Comparison of ENCODE assay signal across 15 cellular contexts in genomic region chr19:31500540-31500830, GRCh38.
DNase-seq lines count a peak whose midpoint lies in the region; ATAC-seq and TF ChIP-seq lines count a peak whose summit lies in the region.
"Had no signal": no experiment of that assay in that cellular context is flagged by ENCODE, and none has a peak within 500 bp of the region (broad histone marks: within the 10 kb centered on the region; RNA-seq: fewer than 3 reads in every experiment).

No MANE protein-coding gene starts in this region.

- no peak overlapping the region for H3K9ac ChIP-seq in H9 (ENCODE audit: extremely low read depth, insufficient read length, low read length)
- H3K9ac ChIP-seq in mesenchymal stem cell (ENCODE audit: low read length) = no peak overlapping the region

- H3K14ac ChIP-seq in H9 (ENCODE audit: insufficient read depth, low read length) (no peak overlapping the region), mesenchymal stem cell (ENCODE audit: low read length in 2 of 2) (no peak overlapping the region)

- no peak overlapping the region for H2AK5ac ChIP-seq in H9 (ENCODE audit: insufficient read length, low read length)
- H2AK5ac ChIP-seq in mesenchymal stem cell (ENCODE audit: low read length, severe bottlenecking) = no peak overlapping the region

- TF ChIP-seq POLR2A in vagina (IDR thresholded peaks at IDR 0.05) = no peak

- peaks cover 6% of the 10 kb centered on the region in 2 experiments for H3K4me1 Mint-ChIP-seq in H9
- H3K4me1 Mint-ChIP-seq: CD14-positive monocyte had no signal

- H4K8ac ChIP-seq in H9 (replicated peaks; ENCODE audit: insufficient read length, low read depth, low read length) (no peak overlapping the region), mesenchymal stem cell (ENCODE audit: low read length) (peak overlapping the region; percentile 10)

- H2AFZ ChIP-seq in H9 (ENCODE audit: low read length) = no peak overlapping the region
- H2AFZ ChIP-seq in mesenchymal stem cell (ENCODE audit: low read depth, low read length) = no peak overlapping the region

- H3K18ac ChIP-seq in H9 (ENCODE audit: insufficient read length, low read depth, low read length) (no peak overlapping the region), mesenchymal stem cell (ENCODE audit: low read depth in 1 of 2, low read length in 2 of 2) (no peak overlapping the region)

- no peak overlapping the region for H2BK120ac ChIP-seq in H9 (ENCODE audit: low read depth, low read length, poor library complexity, severe bottlenecking)
- H2BK120ac ChIP-seq in mesenchymal stem cell (ENCODE audit: low read depth, low read length) = no peak overlapping the region

- no peaks in the 10 kb centered on the region for H3K79me2 ChIP-seq in H9 (ENCODE audit: insufficient read depth, low read length)

- no peak overlapping the region for H3K4me2 ChIP-seq in H9 (ENCODE audit: insufficient read depth, insufficient read length, low read length)
- H3K4me2 ChIP-seq in mesenchymal stem cell (ENCODE audit: low read length, poor library complexity, severe bottlenecking) = no peak overlapping the region
- H3K4me2 ChIP-seq: A549 had no signal

- H3K4me1 ChIP-seq in H9 (ENCODE audit: insufficient read depth, low read length) (no peaks in the 10 kb centered on the region), SJCRH30 (peaks cover 14% of the 10 kb centered on the region), mesenchymal stem cell (ENCODE audit: control insufficient read depth, insufficient read depth, low read depth, low read length) (no peaks in the 10 kb centered on the region), vagina (no peaks in the 10 kb centered on the region)
- H3K4me1 ChIP-seq: A549, BE2C, Caco-2 had no signal

- no peaks in the 10 kb centered on the region for H3K23me2 ChIP-seq in H9 (ENCODE audit: insufficient read length, low read depth, low read length, poor library complexity, severe bottlenecking)

- no peaks in the 10 kb centered on the region; the same call in none of the 2 replicates for H3K27me3 Mint-ChIP-seq in H9 (ENCODE audit: low read depth)

- H3K4ac ChIP-seq in H9 (ENCODE audit: low read depth, low read length) (no peak overlapping the region), mesenchymal stem cell (ENCODE audit: low read depth in 1 of 2, low read length in 2 of 2) (no peak overlapping the region)

- H3K4me3 ChIP-seq in SJCRH30 (no peak overlapping the region), mesenchymal stem cell (ENCODE audit: insufficient read depth in 1 of 2, low read depth in 1 of 2, low read length in 2 of 2) (no peak overlapping the region), vagina (no peak overlapping the region)
- H3K4me3 ChIP-seq: A549 had no signal

- H3K4me3 Mint-ChIP-seq in H9 = no peak overlapping the region
- H3K4me3 Mint-ChIP-seq: CD14-positive monocyte; CD8-positive, alpha-beta T cell had no signal

- no peak overlapping the region for H3K27ac ChIP-seq in H9 (ENCODE audit: insufficient read length, low read depth, low read length)
- peak overlapping the region; percentile 50 for H3K27ac ChIP-seq in SJCRH30
- H3K27ac ChIP-seq in mesenchymal stem cell (ENCODE audit: low read length, poor library complexity, severe bottlenecking) = no peak overlapping the region
- H3K27ac ChIP-seq in vagina = no peak overlapping the region
- H3K27ac ChIP-seq in caudate nucleus (ENCODE audit: low read depth, low read length) = no peak overlapping the region
- H3K27ac ChIP-seq: A549, HL-60 had no signal

- H4K20me1 ChIP-seq in H9 (ENCODE audit: control insufficient read depth, insufficient read depth, insufficient read length) = no peaks in the 10 kb centered on the region

- WGBS in H9 (ENCODE audit: extremely low coverage, insufficient read length, low lambda C conversion rate) = no CpG with 5 or more reads among the region's 3 CpGs
- WGBS in mesenchymal stem cell = 96% methylated on average over 3 of the region's 3 CpGs

- H3K9me3 ChIP-seq in H9 (ENCODE audit: control insufficient read depth, low read depth, low read length) (no peaks in the 10 kb centered on the region), SJCRH30 (replicated peaks) (no peaks in the 10 kb centered on the region; the same call in 1 of the 2 replicates), mesenchymal stem cell (ENCODE audit: control insufficient read depth, low read length) (no peaks in the 10 kb centered on the region), vagina (no peaks in the 10 kb centered on the region)
- H3K9me3 ChIP-seq: BE2C, Caco-2 had no signal

- H4K91ac ChIP-seq in H9 (ENCODE audit: insufficient read length, low read depth, low read length) (no peak overlapping the region), mesenchymal stem cell (ENCODE audit: low read length) (peak overlapping the region; percentile 31)

- no peak overlapping the region for H3K56ac ChIP-seq in H9 (ENCODE audit: insufficient read length, low read depth, low read length)

- no peak for ATAC-seq in GM18861 (IDR thresholded peaks at IDR 0.05; ENCODE audit: unreplicated experiment)
- ATAC-seq: A549; CD8-positive, alpha-beta T cell had no signal

- intact Hi-C loops in vagina (cut with DNase I) = no loop called here

- H4K5ac ChIP-seq in H9 (ENCODE audit: insufficient read length, low read depth, low read length) = no peak overlapping the region

- no peaks in the 10 kb centered on the region; a peak in 1 of 5 replicates for H3K9me3 Mint-ChIP-seq in H9
- H3K9me3 Mint-ChIP-seq: CD8-positive, alpha-beta T cell had no signal

- H2BK20ac ChIP-seq in H9 (ENCODE audit: low read depth, low read length, poor library complexity, severe bottlenecking) = no peak overlapping the region

- H3K36me3 ChIP-seq in SJCRH30 (no peaks in the 10 kb centered on the region), mesenchymal stem cell (ENCODE audit: control insufficient read depth in 1 of 2, insufficient read depth in 2 of 2, low read depth in 1 of 2, low read length in 2 of 2) (no peaks in the 10 kb centered on the region), vagina (no peaks in the 10 kb centered on the region)
- H3K36me3 ChIP-seq: BE2C had no signal

- no peak overlapping the region for H2BK12ac ChIP-seq in H9 (ENCODE audit: insufficient read length, low read depth, low read length)
- no peak overlapping the region for H2BK12ac ChIP-seq in mesenchymal stem cell (ENCODE audit: low read length in 2 of 2)

- H2BK5ac ChIP-seq in H9 (ENCODE audit: insufficient read length, low read length) = no peak overlapping the region
- no peak overlapping the region for H2BK5ac ChIP-seq in mesenchymal stem cell (ENCODE audit: low read depth, low read length, poor library complexity, severe bottlenecking)

- H3K79me1 ChIP-seq in H9 (ENCODE audit: insufficient read depth, low read depth, low read length, poor library complexity, severe bottlenecking) (no peaks in the 10 kb centered on the region), mesenchymal stem cell (replicated peaks; ENCODE audit: low read length, poor library complexity, severe bottlenecking) (no peaks in the 10 kb centered on the region)

- no peaks in the 10 kb centered on the region; a peak in 1 of 7 replicates for H3K36me3 Mint-ChIP-seq in H9 (ENCODE audit: insufficient read depth in 1 of 3, low read depth in 3 of 3)
- H3K36me3 Mint-ChIP-seq: CD14-positive monocyte; CD8-positive, alpha-beta T cell had no signal

- H2BK15ac ChIP-seq in H9 (ENCODE audit: low read depth, low read length) (no peak overlapping the region), mesenchymal stem cell (ENCODE audit: low read depth, poor library complexity, severe bottlenecking) (no peak overlapping the region)

- TF ChIP-seq CTCF in H9 (conservative IDR thresholded peaks at IDR 0.05) = no peak
- TF ChIP-seq CTCF in vagina (IDR thresholded peaks at IDR 0.05) = no peak

- H3K23ac ChIP-seq in H9 (ENCODE audit: insufficient read length, low read depth, low read length) (no peak overlapping the region), mesenchymal stem cell (ENCODE audit: low read length in 2 of 2) (no peak overlapping the region)

- DNase-seq in H9 = no peak
- no peak for DNase-seq in SJCRH30
- DNase-seq in mesenchymal stem cell = no peak
- peak; percentile 69 to 79 for DNase-seq in vagina (ENCODE audit: extremely low spot score in 2 of 2)
- no peak for DNase-seq in caudate nucleus (lab: John Stamatoyannopoulos, UW)
- DNase-seq in middle frontal gyrus (ENCODE audit: extremely low spot score, low spot score) = no peak
- DNase-seq: BE2C; Caco-2; CD8-positive, alpha-beta T cell; DND-41; GDM1 had no signal

- H3T11ph ChIP-seq in H9 (ENCODE audit: low read length) = no peak overlapping the region

- H3K27ac Mint-ChIP-seq in H9 = peak overlapping the region in 2 of 3 experiments; percentile 28 to 64; a peak in 2 of 7 replicates
- H3K27ac Mint-ChIP-seq: CD14-positive monocyte; CD8-positive, alpha-beta T cell had no signal

- H3K27me3 ChIP-seq in H9 (ENCODE audit: insufficient read depth, low read length) = no peaks in the 10 kb centered on the region; the same call in 1 of the 2 replicates
- H3K27me3 ChIP-seq in SJCRH30 = no peaks in the 10 kb centered on the region
- peaks cover 0 to 19% of the 10 kb centered on the region in 2 experiments for H3K27me3 ChIP-seq in mesenchymal stem cell (ENCODE audit: control insufficient read depth in 1 of 2, insufficient read depth in 1 of 2, low read length in 2 of 2)
- no peaks in the 10 kb centered on the region for H3K27me3 ChIP-seq in vagina
- H3K27me3 ChIP-seq: BE2C had no signal

Comparison
In these comparisons a context has a peak if more than half of its experiments do, and no peak if none do; other contexts are left out.
1. DNase-seq: peak in vagina (2 of 2); none in H9 (single experiment), SJCRH30 (0 of 2), mesenchymal stem cell (single experiment), caudate nucleus (0 of 61) and middle frontal gyrus (single experiment).